ENCODE assay signal across 16 cellular contexts in the genomic region with DNA sequence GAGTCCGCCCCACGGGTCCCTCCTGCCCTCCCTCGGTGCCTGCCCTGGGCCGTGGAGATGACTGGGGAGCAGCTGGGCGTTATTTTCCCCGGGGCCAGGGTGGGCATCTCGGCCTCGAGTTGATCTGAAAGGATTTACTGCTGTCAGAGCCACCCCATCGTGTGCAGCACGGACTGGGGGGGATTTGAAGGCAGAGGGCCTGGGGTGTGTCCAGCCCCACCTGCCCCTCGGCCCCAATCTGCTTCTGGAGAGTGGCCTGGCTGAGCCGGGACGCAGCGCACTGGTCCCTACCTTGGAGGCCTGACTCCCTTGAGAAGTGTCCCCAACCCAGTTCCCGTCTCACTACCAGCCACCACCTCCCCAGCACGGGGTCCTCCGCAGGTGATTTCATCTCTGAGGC.
"Had no signal": no experiment of that assay in that cellular context is flagged by ENCODE, and none has a peak within 500 bp of the region (broad histone marks: within the 10 kb centered on the region; RNA-seq: fewer than 3 reads in every experiment).

No MANE protein-coding gene starts in this region.

- H3K27ac Mint-ChIP-seq: activated CD4-positive, alpha-beta memory T cell treated with anti-CD3 and anti-CD28 coated beads for 36 hours; activated CD8-positive, alpha-beta memory T cell treated with anti-CD3 and anti-CD28 coated beads, Interleukin-2, amount 10 ng/mL, durations not matched to agents 7 days and 5 days; activated naive CD4-positive, alpha-beta T cell treated with anti-CD3 and anti-CD28 coated beads, Interleukin-2, amount 10 ng/mL, durations not matched to agents 7 days and 5 days had no signal

- H3K4me3 Mint-ChIP-seq: activated CD4-positive, alpha-beta memory T cell treated with anti-CD3 and anti-CD28 coated beads for 36 hours; activated CD8-positive, alpha-beta memory T cell treated with anti-CD3 and anti-CD28 coated beads, Interleukin-2, amount 10 ng/mL, durations not matched to agents 7 days and 5 days; activated naive CD4-positive, alpha-beta T cell treated with anti-CD3 and anti-CD28 coated beads, Interleukin-2, amount 10 ng/mL, durations not matched to agents 7 days and 5 days had no signal

- H3K9me3 Mint-ChIP-seq: activated CD4-positive, alpha-beta memory T cell treated with anti-CD3 and anti-CD28 coated beads for 36 hours; activated naive CD4-positive, alpha-beta T cell treated with anti-CD3 and anti-CD28 coated beads, Interleukin-2, amount 10 ng/mL, durations not matched to agents 7 days and 5 days; nephron had no signal

- H3K27me3 ChIP-seq: thyroid gland, vagina had no signal

- H3K36me3 Mint-ChIP-seq: activated CD4-positive, alpha-beta memory T cell treated with anti-CD3 and anti-CD28 coated beads for 36 hours; activated naive CD4-positive, alpha-beta T cell treated with anti-CD3 and anti-CD28 coated beads, Interleukin-2, amount 10 ng/mL, durations not matched to agents 7 days and 5 days had no signal

- H3K36me3 ChIP-seq: prostate gland, thyroid gland, vagina had no signal

- ATAC-seq: activated CD8-positive, alpha-beta memory T cell treated with anti-CD3 and anti-CD28 coated beads, Interleukin-2, amount 10 ng/mL, durations not matched to agents 7 days and 5 days; esophagus mucosa had no signal

- H3K27ac ChIP-seq: prostate gland, thyroid gland, vagina had no signal

- DNase-seq: activated CD4-positive, alpha-beta memory T cell treated with anti-CD3 and anti-CD28 coated beads for 36 hours; activated CD4-positive, alpha-beta T cell treated with anti-CD3 and anti-CD28 coated beads for 1 hour; activated CD8-positive, alpha-beta memory T cell treated with anti-CD3 and anti-CD28 coated beads, Interleukin-2, amount 10 ng/mL, durations not matched to agents 7 days and 5 days; activated naive CD4-positive, alpha-beta T cell treated with anti-CD3 and anti-CD28 coated beads, Interleukin-2, amount 10 ng/mL, durations not matched to agents 7 days and 5 days; activated T-cell treated with anti-CD3 and anti-CD28 coated beads, Interleukin-2, amount 50 U/mL, for 1 hour; hippocampal formation; kidney; occipital lobe; stimulated activated CD4-positive, alpha-beta T cell treated with anti-CD3 and anti-CD28 coated beads, Interleukin-12 subunit alpha, Interleukin-12 subunit beta, amount 100 ng/mL, for 4 hours; stimulated activated CD4-positive, alpha-beta T cell treated with anti-CD3 and anti-CD28 coated beads, Interleukin-2, amount 100 ng/mL, for 24 hours; T1000; thyroid gland had no signal

- H3K4me1 ChIP-seq: prostate gland had no signal

- H3K9me3 ChIP-seq: prostate gland, thyroid gland, vagina had no signal

- H3K27me3 Mint-ChIP-seq: activated CD4-positive, alpha-beta memory T cell treated with anti-CD3 and anti-CD28 coated beads for 36 hours; activated CD8-positive, alpha-beta memory T cell treated with anti-CD3 and anti-CD28 coated beads, Interleukin-2, amount 10 ng/mL, durations not matched to agents 7 days and 5 days; activated naive CD4-positive, alpha-beta T cell treated with anti-CD3 and anti-CD28 coated beads, Interleukin-2, amount 10 ng/mL, durations not matched to agents 7 days and 5 days had no signal

- H3K4me3 ChIP-seq: prostate gland, thyroid gland, vagina had no signal
